Comparison of ENCODE assay signal across 1 cellular context in genomic region chr1:39759436-39759726, GRCh38.
TF ChIP-seq lines count a peak whose summit lies in the region.

No MANE protein-coding gene starts in this region.

TF ChIP-seq in endothelial cell of umbilical vein, 7 proteins besides CTCF, POLR2A, EP300 and RAD21:
- TF ChIP-seq EZH2 (IDR thresholded peaks at IDR 0.05; ENCODE audit: borderline replicate concordance, low read depth, low read length, severe bottlenecking) (no peak), FOS (IDR thresholded peaks at IDR 0.05; ENCODE audit: borderline replicate concordance, insufficient read depth, low read length) (no peak)
